In genomic region chr16:27268376-27269299, GRCh38 we compare ENCODE assay signal across 1 cellular context.
TF ChIP-seq lines count a peak whose summit lies in the region.

A gene with protein sequence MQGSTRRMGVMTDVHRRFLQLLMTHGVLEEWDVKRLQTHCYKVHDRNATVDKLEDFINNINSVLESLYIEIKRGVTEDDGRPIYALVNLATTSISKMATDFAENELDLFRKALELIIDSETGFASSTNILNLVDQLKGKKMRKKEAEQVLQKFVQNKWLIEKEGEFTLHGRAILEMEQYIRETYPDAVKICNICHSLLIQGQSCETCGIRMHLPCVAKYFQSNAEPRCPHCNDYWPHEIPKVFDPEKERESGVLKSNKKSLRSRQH (minus strand): TSS chr16:27268772. CDS start chr16:27257570, 11,202 bp downstream.

TF ChIP-seq in WTC11, 78 proteins besides CTCF, POLR2A, EP300 and RAD21 (continued from another document):
- TF ChIP-seq, protein P1, sequence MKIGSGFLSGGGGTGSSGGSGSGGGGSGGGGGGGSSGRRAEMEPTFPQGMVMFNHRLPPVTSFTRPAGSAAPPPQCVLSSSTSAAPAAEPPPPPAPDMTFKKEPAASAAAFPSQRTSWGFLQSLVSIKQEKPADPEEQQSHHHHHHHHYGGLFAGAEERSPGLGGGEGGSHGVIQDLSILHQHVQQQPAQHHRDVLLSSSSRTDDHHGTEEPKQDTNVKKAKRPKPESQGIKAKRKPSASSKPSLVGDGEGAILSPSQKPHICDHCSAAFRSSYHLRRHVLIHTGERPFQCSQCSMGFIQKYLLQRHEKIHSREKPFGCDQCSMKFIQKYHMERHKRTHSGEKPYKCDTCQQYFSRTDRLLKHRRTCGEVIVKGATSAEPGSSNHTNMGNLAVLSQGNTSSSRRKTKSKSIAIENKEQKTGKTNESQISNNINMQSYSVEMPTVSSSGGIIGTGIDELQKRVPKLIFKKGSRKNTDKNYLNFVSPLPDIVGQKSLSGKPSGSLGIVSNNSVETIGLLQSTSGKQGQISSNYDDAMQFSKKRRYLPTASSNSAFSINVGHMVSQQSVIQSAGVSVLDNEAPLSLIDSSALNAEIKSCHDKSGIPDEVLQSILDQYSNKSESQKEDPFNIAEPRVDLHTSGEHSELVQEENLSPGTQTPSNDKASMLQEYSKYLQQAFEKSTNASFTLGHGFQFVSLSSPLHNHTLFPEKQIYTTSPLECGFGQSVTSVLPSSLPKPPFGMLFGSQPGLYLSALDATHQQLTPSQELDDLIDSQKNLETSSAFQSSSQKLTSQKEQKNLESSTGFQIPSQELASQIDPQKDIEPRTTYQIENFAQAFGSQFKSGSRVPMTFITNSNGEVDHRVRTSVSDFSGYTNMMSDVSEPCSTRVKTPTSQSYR (CRISPR knock-in tag; IDR thresholded peaks at IDR 0.05): no peak
- TF ChIP-seq TCF7 (CRISPR knock-in tag; IDR thresholded peaks at IDR 0.05; ENCODE audit: low read depth) (no peak), ZNF416 (CRISPR knock-in tag; IDR thresholded peaks at IDR 0.05) (no peak), ZNF232 (CRISPR knock-in tag; IDR thresholded peaks at IDR 0.05) (no peak), NFE2L1 (CRISPR knock-in tag; IDR thresholded peaks at IDR 0.05) (0 out of 2 replicates have a peak, but pooled peaks have one; percentile 34), ZNF219 (CRISPR knock-in tag; IDR thresholded peaks at IDR 0.05; ENCODE audit: borderline replicate concordance) (no peak), NR1H2 (CRISPR knock-in tag; IDR thresholded peaks at IDR 0.05) (no peak), ZNF121 (CRISPR knock-in tag; IDR thresholded peaks at IDR 0.05) (no peak), GABPB1 (CRISPR knock-in tag; IDR thresholded peaks at IDR 0.05) (peak; percentile 77), SOX15 (CRISPR knock-in tag; IDR thresholded peaks at IDR 0.05) (no peak), NR3C1 (CRISPR knock-in tag; conservative IDR thresholded peaks at IDR 0.05; ENCODE audit: low read depth) (no peak), ZNF396 (CRISPR knock-in tag; IDR thresholded peaks at IDR 0.05; ENCODE audit: borderline replicate concordance) (no peak), FOXK1 (CRISPR knock-in tag; IDR thresholded peaks at IDR 0.05) (no peak), ATF6 (CRISPR knock-in tag; IDR thresholded peaks at IDR 0.05) (no peak), ZBTB43 (CRISPR knock-in tag; IDR thresholded peaks at IDR 0.05) (no peak), NFATC4 (CRISPR knock-in tag; IDR thresholded peaks at IDR 0.05) (no peak), CBFB (CRISPR knock-in tag; IDR thresholded peaks at IDR 0.05; ENCODE audit: low read depth) (no peak), CREM (CRISPR knock-in tag; IDR thresholded peaks at IDR 0.05) (peak; percentile 82; the same call in 1 of the 2 replicates), GTF2I (CRISPR knock-in tag; conservative IDR thresholded peaks at IDR 0.05) (no peak), ZBTB21 (CRISPR knock-in tag; IDR thresholded peaks at IDR 0.05; ENCODE audit: borderline replicate concordance) (no peak), MAX (CRISPR knock-in tag; IDR thresholded peaks at IDR 0.05) (peak; percentile 78), TEAD4 (CRISPR knock-in tag; IDR thresholded peaks at IDR 0.05) (no peak), ZNF138 (CRISPR knock-in tag; conservative IDR thresholded peaks at IDR 0.05) (no peak), MYBL2 (CRISPR knock-in tag; IDR thresholded peaks at IDR 0.05) (no peak), PRRX2 (CRISPR knock-in tag; IDR thresholded peaks at IDR 0.05) (no peak)
- TF ChIP-seq, protein P2, sequence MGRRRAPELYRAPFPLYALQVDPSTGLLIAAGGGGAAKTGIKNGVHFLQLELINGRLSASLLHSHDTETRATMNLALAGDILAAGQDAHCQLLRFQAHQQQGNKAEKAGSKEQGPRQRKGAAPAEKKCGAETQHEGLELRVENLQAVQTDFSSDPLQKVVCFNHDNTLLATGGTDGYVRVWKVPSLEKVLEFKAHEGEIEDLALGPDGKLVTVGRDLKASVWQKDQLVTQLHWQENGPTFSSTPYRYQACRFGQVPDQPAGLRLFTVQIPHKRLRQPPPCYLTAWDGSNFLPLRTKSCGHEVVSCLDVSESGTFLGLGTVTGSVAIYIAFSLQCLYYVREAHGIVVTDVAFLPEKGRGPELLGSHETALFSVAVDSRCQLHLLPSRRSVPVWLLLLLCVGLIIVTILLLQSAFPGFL (CRISPR knock-in tag; IDR thresholded peaks at IDR 0.05; ENCODE audit: borderline replicate concordance): no peak
- TF ChIP-seq, protein P3, sequence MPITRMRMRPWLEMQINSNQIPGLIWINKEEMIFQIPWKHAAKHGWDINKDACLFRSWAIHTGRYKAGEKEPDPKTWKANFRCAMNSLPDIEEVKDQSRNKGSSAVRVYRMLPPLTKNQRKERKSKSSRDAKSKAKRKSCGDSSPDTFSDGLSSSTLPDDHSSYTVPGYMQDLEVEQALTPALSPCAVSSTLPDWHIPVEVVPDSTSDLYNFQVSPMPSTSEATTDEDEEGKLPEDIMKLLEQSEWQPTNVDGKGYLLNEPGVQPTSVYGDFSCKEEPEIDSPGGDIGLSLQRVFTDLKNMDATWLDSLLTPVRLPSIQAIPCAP (CRISPR knock-in tag; IDR thresholded peaks at IDR 0.05): no peak
- TF ChIP-seq, protein P4, sequence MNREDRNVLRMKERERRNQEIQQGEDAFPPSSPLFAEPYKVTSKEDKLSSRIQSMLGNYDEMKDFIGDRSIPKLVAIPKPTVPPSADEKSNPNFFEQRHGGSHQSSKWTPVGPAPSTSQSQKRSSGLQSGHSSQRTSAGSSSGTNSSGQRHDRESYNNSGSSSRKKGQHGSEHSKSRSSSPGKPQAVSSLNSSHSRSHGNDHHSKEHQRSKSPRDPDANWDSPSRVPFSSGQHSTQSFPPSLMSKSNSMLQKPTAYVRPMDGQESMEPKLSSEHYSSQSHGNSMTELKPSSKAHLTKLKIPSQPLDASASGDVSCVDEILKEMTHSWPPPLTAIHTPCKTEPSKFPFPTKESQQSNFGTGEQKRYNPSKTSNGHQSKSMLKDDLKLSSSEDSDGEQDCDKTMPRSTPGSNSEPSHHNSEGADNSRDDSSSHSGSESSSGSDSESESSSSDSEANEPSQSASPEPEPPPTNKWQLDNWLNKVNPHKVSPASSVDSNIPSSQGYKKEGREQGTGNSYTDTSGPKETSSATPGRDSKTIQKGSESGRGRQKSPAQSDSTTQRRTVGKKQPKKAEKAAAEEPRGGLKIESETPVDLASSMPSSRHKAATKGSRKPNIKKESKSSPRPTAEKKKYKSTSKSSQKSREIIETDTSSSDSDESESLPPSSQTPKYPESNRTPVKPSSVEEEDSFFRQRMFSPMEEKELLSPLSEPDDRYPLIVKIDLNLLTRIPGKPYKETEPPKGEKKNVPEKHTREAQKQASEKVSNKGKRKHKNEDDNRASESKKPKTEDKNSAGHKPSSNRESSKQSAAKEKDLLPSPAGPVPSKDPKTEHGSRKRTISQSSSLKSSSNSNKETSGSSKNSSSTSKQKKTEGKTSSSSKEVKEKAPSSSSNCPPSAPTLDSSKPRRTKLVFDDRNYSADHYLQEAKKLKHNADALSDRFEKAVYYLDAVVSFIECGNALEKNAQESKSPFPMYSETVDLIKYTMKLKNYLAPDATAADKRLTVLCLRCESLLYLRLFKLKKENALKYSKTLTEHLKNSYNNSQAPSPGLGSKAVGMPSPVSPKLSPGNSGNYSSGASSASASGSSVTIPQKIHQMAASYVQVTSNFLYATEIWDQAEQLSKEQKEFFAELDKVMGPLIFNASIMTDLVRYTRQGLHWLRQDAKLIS (CRISPR knock-in tag; IDR thresholded peaks at IDR 0.05; ENCODE audit: borderline replicate concordance): no peak
- TF ChIP-seq, protein P5, sequence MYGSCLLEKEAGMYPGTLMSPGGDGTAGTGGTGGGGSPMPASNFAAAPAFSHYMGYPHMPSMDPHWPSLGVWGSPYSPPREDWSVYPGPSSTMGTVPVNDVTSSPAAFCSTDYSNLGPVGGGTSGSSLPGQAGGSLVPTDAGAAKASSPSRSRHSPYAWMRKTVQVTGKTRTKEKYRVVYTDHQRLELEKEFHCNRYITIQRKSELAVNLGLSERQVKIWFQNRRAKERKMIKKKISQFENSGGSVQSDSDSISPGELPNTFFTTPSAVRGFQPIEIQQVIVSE (CRISPR knock-in tag; IDR thresholded peaks at IDR 0.05; ENCODE audit: borderline replicate concordance): no peak
- TF ChIP-seq, protein P6, sequence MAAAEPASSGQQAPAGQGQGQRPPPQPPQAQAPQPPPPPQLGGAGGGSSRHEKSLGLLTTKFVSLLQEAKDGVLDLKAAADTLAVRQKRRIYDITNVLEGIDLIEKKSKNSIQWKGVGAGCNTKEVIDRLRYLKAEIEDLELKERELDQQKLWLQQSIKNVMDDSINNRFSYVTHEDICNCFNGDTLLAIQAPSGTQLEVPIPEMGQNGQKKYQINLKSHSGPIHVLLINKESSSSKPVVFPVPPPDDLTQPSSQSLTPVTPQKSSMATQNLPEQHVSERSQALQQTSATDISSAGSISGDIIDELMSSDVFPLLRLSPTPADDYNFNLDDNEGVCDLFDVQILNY (CRISPR knock-in tag; IDR thresholded peaks at IDR 0.05): no peak
- TF ChIP-seq, protein P7, sequence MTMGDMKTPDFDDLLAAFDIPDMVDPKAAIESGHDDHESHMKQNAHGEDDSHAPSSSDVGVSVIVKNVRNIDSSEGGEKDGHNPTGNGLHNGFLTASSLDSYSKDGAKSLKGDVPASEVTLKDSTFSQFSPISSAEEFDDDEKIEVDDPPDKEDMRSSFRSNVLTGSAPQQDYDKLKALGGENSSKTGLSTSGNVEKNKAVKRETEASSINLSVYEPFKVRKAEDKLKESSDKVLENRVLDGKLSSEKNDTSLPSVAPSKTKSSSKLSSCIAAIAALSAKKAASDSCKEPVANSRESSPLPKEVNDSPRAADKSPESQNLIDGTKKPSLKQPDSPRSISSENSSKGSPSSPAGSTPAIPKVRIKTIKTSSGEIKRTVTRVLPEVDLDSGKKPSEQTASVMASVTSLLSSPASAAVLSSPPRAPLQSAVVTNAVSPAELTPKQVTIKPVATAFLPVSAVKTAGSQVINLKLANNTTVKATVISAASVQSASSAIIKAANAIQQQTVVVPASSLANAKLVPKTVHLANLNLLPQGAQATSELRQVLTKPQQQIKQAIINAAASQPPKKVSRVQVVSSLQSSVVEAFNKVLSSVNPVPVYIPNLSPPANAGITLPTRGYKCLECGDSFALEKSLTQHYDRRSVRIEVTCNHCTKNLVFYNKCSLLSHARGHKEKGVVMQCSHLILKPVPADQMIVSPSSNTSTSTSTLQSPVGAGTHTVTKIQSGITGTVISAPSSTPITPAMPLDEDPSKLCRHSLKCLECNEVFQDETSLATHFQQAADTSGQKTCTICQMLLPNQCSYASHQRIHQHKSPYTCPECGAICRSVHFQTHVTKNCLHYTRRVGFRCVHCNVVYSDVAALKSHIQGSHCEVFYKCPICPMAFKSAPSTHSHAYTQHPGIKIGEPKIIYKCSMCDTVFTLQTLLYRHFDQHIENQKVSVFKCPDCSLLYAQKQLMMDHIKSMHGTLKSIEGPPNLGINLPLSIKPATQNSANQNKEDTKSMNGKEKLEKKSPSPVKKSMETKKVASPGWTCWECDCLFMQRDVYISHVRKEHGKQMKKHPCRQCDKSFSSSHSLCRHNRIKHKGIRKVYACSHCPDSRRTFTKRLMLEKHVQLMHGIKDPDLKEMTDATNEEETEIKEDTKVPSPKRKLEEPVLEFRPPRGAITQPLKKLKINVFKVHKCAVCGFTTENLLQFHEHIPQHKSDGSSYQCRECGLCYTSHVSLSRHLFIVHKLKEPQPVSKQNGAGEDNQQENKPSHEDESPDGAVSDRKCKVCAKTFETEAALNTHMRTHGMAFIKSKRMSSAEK (CRISPR knock-in tag; IDR thresholded peaks at IDR 0.05; ENCODE audit: borderline replicate concordance): no peak
- TF ChIP-seq, protein P8, sequence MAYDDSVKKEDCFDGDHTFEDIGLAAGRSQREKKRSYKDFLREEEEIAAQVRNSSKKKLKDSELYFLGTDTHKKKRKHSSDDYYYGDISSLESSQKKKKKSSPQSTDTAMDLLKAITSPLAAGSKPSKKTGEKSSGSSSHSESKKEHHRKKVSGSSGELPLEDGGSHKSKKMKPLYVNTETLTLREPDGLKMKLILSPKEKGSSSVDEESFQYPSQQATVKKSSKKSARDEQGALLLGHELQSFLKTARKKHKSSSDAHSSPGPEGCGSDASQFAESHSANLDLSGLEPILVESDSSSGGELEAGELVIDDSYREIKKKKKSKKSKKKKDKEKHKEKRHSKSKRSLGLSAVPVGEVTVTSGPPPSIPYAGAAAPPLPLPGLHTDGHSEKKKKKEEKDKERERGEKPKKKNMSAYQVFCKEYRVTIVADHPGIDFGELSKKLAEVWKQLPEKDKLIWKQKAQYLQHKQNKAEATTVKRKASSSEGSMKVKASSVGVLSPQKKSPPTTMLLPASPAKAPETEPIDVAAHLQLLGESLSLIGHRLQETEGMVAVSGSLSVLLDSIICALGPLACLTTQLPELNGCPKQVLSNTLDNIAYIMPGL (CRISPR knock-in tag; IDR thresholded peaks at IDR 0.05): no peak
- TF ChIP-seq, protein P9, sequence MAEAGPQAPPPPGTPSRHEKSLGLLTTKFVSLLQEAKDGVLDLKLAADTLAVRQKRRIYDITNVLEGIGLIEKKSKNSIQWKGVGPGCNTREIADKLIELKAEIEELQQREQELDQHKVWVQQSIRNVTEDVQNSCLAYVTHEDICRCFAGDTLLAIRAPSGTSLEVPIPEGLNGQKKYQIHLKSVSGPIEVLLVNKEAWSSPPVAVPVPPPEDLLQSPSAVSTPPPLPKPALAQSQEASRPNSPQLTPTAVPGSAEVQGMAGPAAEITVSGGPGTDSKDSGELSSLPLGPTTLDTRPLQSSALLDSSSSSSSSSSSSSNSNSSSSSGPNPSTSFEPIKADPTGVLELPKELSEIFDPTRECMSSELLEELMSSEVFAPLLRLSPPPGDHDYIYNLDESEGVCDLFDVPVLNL (CRISPR knock-in tag; IDR thresholded peaks at IDR 0.05; ENCODE audit: borderline replicate concordance, low read depth): no peak
